In the genomic region with DNA sequence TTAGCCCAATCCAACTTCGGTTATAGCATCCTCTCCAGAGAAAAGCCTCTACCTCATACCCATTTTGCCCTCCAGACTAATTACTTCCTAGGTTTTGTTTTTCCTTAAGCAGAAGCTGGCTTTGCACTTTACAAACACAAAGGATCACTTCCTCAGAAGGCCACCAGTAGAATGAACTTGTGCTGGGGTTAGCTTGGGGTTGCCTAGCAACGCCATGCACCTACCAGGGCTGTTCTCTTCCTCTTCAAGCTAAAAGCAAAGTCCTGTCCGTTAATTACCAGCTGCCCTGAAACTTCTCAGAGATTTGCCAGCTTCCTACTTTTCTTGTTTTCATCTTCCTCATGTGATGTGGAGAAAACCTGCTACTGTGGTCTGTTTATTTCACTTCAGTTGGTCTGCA, we compare ENCODE assay signal across 9 cellular contexts.
DNase-seq lines count a peak whose midpoint lies in the region; ATAC-seq and FAIRE-seq lines count a peak whose summit lies in the region.
"Had no signal": no experiment of that assay in that cellular context is flagged by ENCODE, and none has a peak within 500 bp of the region (broad histone marks: within the 10 kb centered on the region; RNA-seq: fewer than 3 reads in every experiment).

No MANE protein-coding gene starts in this region.

- no peak for ATAC-seq in HG02763 (IDR thresholded peaks at IDR 0.05; ENCODE audit: unreplicated experiment)

- H3K4me3 ChIP-seq in small intestine (ENCODE audit: low read depth in 1 of 2, low read length in 2 of 2), result no peak overlapping the region

- H3K9me3 ChIP-seq in small intestine (ENCODE audit: control insufficient read depth, low read depth), result no peaks in the 10 kb centered on the region

- peak; percentile 58 for DNase-seq in SIG-M5 treated with dmso at 0.1 percent for 504 hours (lab: John Stamatoyannopoulos, UW; ENCODE audit: unreplicated experiment)
- no peak for DNase-seq in SIG-M5 (lab: John Stamatoyannopoulos, UW)
- peak; percentile 25 for DNase-seq in HT-29 (ENCODE audit: low spot score)
- DNase-seq in SK-N-DZ (ENCODE audit: low spot score), result peak; percentile 38
- peak; percentile 93 for DNase-seq in small intestine
- DNase-seq in NCI-H128 (lab: John Stamatoyannopoulos, UW; ENCODE audit: unreplicated experiment), result no peak
- DNase-seq in UCSD-AML1 (lab: John Stamatoyannopoulos, UW; ENCODE audit: unreplicated experiment), result no peak
- DNase-seq: NCI-H510A treated with DMSO at 0.1 percent for 48 hours had no signal

- 14 to 39% (median 21%) methylated on average over 3 of the region's 3 CpGs for WGBS in small intestine, 3 donors

- no peaks in the 10 kb centered on the region for H3K36me3 ChIP-seq in small intestine (ENCODE audit: control insufficient read depth in 2 of 2, insufficient read depth in 2 of 2, low read length in 2 of 2)

- peak overlapping the region in 1 of 2 donors; percentile 38 for H3K27ac ChIP-seq in small intestine (ENCODE audit: low read depth in 1 of 2, low read length in 1 of 2)

- H3K27me3 ChIP-seq in small intestine (ENCODE audit: control insufficient read depth in 2 of 2, insufficient read depth in 2 of 2, low read length in 2 of 2), result peaks cover 0 to 2% of the 10 kb centered on the region in 2 donors

- peaks cover 0 to 2% of the 10 kb centered on the region in 2 donors for H3K4me1 ChIP-seq in small intestine (ENCODE audit: control insufficient read depth in 2 of 2, insufficient read depth in 1 of 2, low read depth in 1 of 2, low read length in 1 of 2)

- FAIRE-seq in small intestine (lab: Jason Lieb, UNC), result no peak

Comparison
In these comparisons a context has a peak if more than half of its experiments do, and no peak if none do; other contexts are left out.
1. DNase-seq: peak in SIG-M5 treated with dmso at 0.1 percent for 504 hours (single experiment), HT-29 (single experiment), SK-N-DZ (single experiment) and small intestine (single experiment); none in SIG-M5 (single experiment), NCI-H128 (single experiment) and UCSD-AML1 (single experiment).